In genomic region chr17:77645441-77646430, GRCh38 we compare ENCODE assay signal across 9 cellular contexts.
DNase-seq lines count a peak whose midpoint lies in the region; ATAC-seq and TF ChIP-seq lines count a peak whose summit lies in the region.
"Had no signal": no experiment of that assay in that cellular context is flagged by ENCODE, and none has a peak within 500 bp of the region (broad histone marks: within the 10 kb centered on the region; RNA-seq: fewer than 3 reads in every experiment).

No MANE protein-coding gene starts in this region.

- H3K36me3 Mint-ChIP-seq in activated CD8-positive, alpha-beta memory T cell treated with anti-CD3 and anti-CD28 coated beads, Interleukin-2, amount 10 ng/mL, durations not matched to agents 7 days and 5 days = peaks cover 3% of the 10 kb centered on the region

- peak overlapping the region; percentile 64 for H3K4me3 Mint-ChIP-seq in activated CD8-positive, alpha-beta memory T cell treated with anti-CD3 and anti-CD28 coated beads, Interleukin-2, amount 10 ng/mL, durations not matched to agents 7 days and 5 days

- peaks cover 8% of the 10 kb centered on the region for H3K27me3 ChIP-seq in left ventricle myocardium inferior (ENCODE audit: low read depth)

- H3K4me1 Mint-ChIP-seq in activated CD8-positive, alpha-beta memory T cell treated with anti-CD3 and anti-CD28 coated beads, Interleukin-2, amount 10 ng/mL, durations not matched to agents 7 days and 5 days = peaks cover 34% of the 10 kb centered on the region

- CTCF ChIA-PET in activated CD8-positive, alpha-beta memory T cell treated with anti-CD3 and anti-CD28 coated beads, Interleukin-2, amount 10 ng/mL, durations not matched to agents 7 days and 5 days (lab: Charles Lee) = interaction anchor here (0.7 to 2.6 kb wide), 22 partner anchors 10 to 373 kb away, joined by 3 to 13 read pairs (median 4); no protein-coding TSS in a partner anchor

- H3K27me3 Mint-ChIP-seq in activated CD8-positive, alpha-beta memory T cell treated with anti-CD3 and anti-CD28 coated beads, Interleukin-2, amount 10 ng/mL, durations not matched to agents 7 days and 5 days = no peaks in the 10 kb centered on the region

- no peak for TF ChIP-seq CTCF in fibroblast of pulmonary artery (IDR thresholded peaks at IDR 0.05; ENCODE audit: low read length, missing control alignments)
- TF ChIP-seq CTCF in left ventricle myocardium inferior (IDR thresholded peaks at IDR 0.05; ENCODE audit: borderline replicate concordance) = no peak

- H3K4me3 ChIP-seq in fibroblast of pulmonary artery (replicated peaks; ENCODE audit: low read depth, low read length) (no peak overlapping the region), left ventricle myocardium inferior (no peak overlapping the region)

- intact Hi-C loops in left ventricle myocardium inferior (cut with micrococcal nuclease) = no loop called here

- H3K36me3 ChIP-seq in left ventricle myocardium inferior = no peaks in the 10 kb centered on the region

- no peaks in the 10 kb centered on the region for H3K4me1 ChIP-seq in left ventricle myocardium inferior

- DNase-seq in Kasumi-1 (lab: John Stamatoyannopoulos, UW) (peak; percentile 68 to 70), fibroblast of pulmonary artery (ENCODE audit: low read depth) (peak; percentile 4), NCI-H2227 (lab: John Stamatoyannopoulos, UW; ENCODE audit: unreplicated experiment) (no peak), HuH-7.5 (ENCODE audit: low spot score) (no peak), left ventricle myocardium inferior (no peak)
- DNase-seq in activated CD8-positive, alpha-beta memory T cell treated with anti-CD3 and anti-CD28 coated beads, Interleukin-2, amount 10 ng/mL, durations not matched to agents 7 days and 5 days = peak; percentile 85
- peak; percentile 37 for DNase-seq in stimulated activated CD8-positive, alpha-beta memory T cell treated with anti-CD3 and anti-CD28 coated beads, Interleukin-15, amount 100 ng/mL, for 1 hour (ENCODE audit: low read depth)
- DNase-seq: SW 1271 had no signal

- H3K27ac ChIP-seq in left ventricle myocardium inferior (replicated peaks) = no peak overlapping the region

- no peaks in the 10 kb centered on the region for H3K9me3 Mint-ChIP-seq in activated CD8-positive, alpha-beta memory T cell treated with anti-CD3 and anti-CD28 coated beads, Interleukin-2, amount 10 ng/mL, durations not matched to agents 7 days and 5 days (ENCODE audit: low read depth)

- H3K27ac Mint-ChIP-seq in activated CD8-positive, alpha-beta memory T cell treated with anti-CD3 and anti-CD28 coated beads, Interleukin-2, amount 10 ng/mL, durations not matched to agents 7 days and 5 days = peak overlapping the region; percentile 92

- peaks cover 9% of the 10 kb centered on the region for H3K9me3 ChIP-seq in left ventricle myocardium inferior (replicated peaks)

- ATAC-seq in activated CD8-positive, alpha-beta memory T cell treated with anti-CD3 and anti-CD28 coated beads, Interleukin-2, amount 10 ng/mL, durations not matched to agents 7 days and 5 days = peak; percentile 81
- no peak for ATAC-seq in HG02798 (IDR thresholded peaks at IDR 0.05; ENCODE audit: poor library complexity, unreplicated experiment)

Comparison
In these comparisons a context has a peak if more than half of its experiments do, and no peak if none do; other contexts are left out.
1. DNase-seq: peak in Kasumi-1 (2 of 2), activated CD8-positive, alpha-beta memory T cell treated with anti-CD3 and anti-CD28 coated beads, Interleukin-2, amount 10 ng/mL, durations not matched to agents 7 days and 5 days (single experiment), fibroblast of pulmonary artery (single experiment) and stimulated activated CD8-positive, alpha-beta memory T cell treated with anti-CD3 and anti-CD28 coated beads, Interleukin-15, amount 100 ng/mL, for 1 hour (single experiment); none in NCI-H2227 (single experiment), HuH-7.5 (single experiment) and left ventricle myocardium inferior (single experiment).